In the genomic region with DNA sequence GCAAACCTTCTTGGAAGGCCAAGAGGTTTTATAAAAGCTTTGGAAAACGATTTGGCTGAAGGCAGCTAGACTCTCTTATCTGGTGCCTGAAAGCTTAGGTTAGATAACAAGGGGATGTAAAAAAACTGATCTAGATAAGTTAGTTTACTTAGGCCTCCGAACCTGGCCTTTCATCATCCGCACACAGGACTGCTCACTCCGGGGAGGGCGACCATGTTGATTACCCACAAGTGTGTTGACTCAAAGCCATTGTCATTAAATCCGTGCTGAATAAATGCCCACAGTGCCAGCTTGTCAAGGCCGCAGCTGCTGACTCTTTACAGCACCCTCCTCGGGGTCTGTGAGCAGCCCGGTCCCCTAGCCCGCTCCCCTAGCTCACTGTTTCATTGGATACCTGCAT, we compare ENCODE assay signal across 26 cellular contexts.
DNase-seq lines count a peak whose midpoint lies in the region; ATAC-seq and TF ChIP-seq lines count a peak whose summit lies in the region.
"Had no signal": no experiment of that assay in that cellular context is flagged by ENCODE, and none has a peak within 500 bp of the region (broad histone marks: within the 10 kb centered on the region; RNA-seq: fewer than 3 reads in every experiment).

No MANE protein-coding gene starts in this region.

- DNase-seq in Caco-2 (peak; percentile 36 to 54), WTC11 (ENCODE audit: low spot score) (no peak), left colon (no peak), neural crest cell (ENCODE audit: low read depth, low spot score) (no peak), PC-3 (no peak), KBM-7 (no peak)
- DNase-seq: CD8-positive, alpha-beta T cell; DMS 273 treated with DMSO at 0.1 percent for 48 hours; DMS79; GF-D8; HCEC 1CT; KG1; MG63; NCI-H1417; NCI-H1694 treated with DMSO at 0.1 percent for 48 hours; NCI-H2081; NCI-H2227 treated with DMSO at 0.1 percent for 48 hours; NCI-H510A; NCI-H69; SIG-M5 had no signal

- H3K4me3 Mint-ChIP-seq in Caco-2 (ENCODE audit: unreplicated experiment) = no peak overlapping the region
- H3K4me3 Mint-ChIP-seq in WTC11 = no peak overlapping the region
- no peak overlapping the region for H3K4me3 Mint-ChIP-seq in neural crest cell
- H3K4me3 Mint-ChIP-seq: B cell; CD8-positive, alpha-beta T cell; GM23338 had no signal

- intact Hi-C loops in Caco-2 (cut with micrococcal nuclease; ENCODE audit: unreplicated experiment) = no loop called here
- intact Hi-C loops in left colon (cut with DNase I, micrococcal nuclease) = no loop called here
- intact Hi-C loops in PC-3 (cut with micrococcal nuclease) = no loop called here

- TF ChIP-seq CTCF in Caco-2 (IDR thresholded peaks at IDR 0.05; ENCODE audit: insufficient read depth in 1 of 2, low read depth in 1 of 2, low read length in 1 of 2, severe bottlenecking in 1 of 2, unreplicated experiment in 1 of 2) (no peak), WTC11 (IDR thresholded peaks at IDR 0.05) (no peak), neural crest cell (conservative IDR thresholded peaks at IDR 0.05) (no peak), PC-3 (conservative IDR thresholded peaks at IDR 0.05; ENCODE audit: low read depth, low read length) (no peak)

- H3K9me3 Mint-ChIP-seq in Caco-2 (ENCODE audit: unreplicated experiment) (peaks cover 41% of the 10 kb centered on the region), WTC11 (peaks cover 13% of the 10 kb centered on the region), neural crest cell (no peaks in the 10 kb centered on the region)
- H3K9me3 Mint-ChIP-seq: CD8-positive, alpha-beta T cell had no signal

- H3K9ac ChIP-seq in PC-3 (ENCODE audit: low read length) = no peak overlapping the region

- no peak overlapping the region for H2AFZ ChIP-seq in PC-3 (ENCODE audit: low read length)
- H2AFZ ChIP-seq: GM23338 had no signal

- H3K9me3 ChIP-seq in Caco-2 = peaks cover 26% of the 10 kb centered on the region
- H3K9me3 ChIP-seq in PC-3 (ENCODE audit: low read length) = no peaks in the 10 kb centered on the region
- H3K9me3 ChIP-seq: MG63 had no signal

- no peaks in the 10 kb centered on the region for H4K20me1 ChIP-seq in PC-3 (ENCODE audit: low read length)

- no peak for ATAC-seq in WTC11
- ATAC-seq in left colon = peak; percentile 42
- no peak for ATAC-seq in PC-3
- ATAC-seq in HG03432 (IDR thresholded peaks at IDR 0.05; ENCODE audit: unreplicated experiment) = no peak
- ATAC-seq: CD8-positive, alpha-beta T cell; GM23338 had no signal

- CTCF ChIA-PET in Caco-2 (lab: Charles Lee) (no interaction called here), WTC11 (lab: Charles Lee) (no interaction called here), PC-3 (lab: Charles Lee) (no interaction called here)

- no peak overlapping the region for H3K4me3 ChIP-seq in Caco-2 (ENCODE audit: low read depth, low read length)
- no peak overlapping the region for H3K4me3 ChIP-seq in PC-3 (ENCODE audit: low read length)
- H3K4me3 ChIP-seq: GM23338, MG63, SK-N-MC had no signal

- H3K36me3 ChIP-seq in Caco-2 (ENCODE audit: control insufficient read depth, insufficient read depth, low read length) (no peaks in the 10 kb centered on the region), PC-3 (ENCODE audit: low read depth, low read length) (no peaks in the 10 kb centered on the region)
- H3K36me3 ChIP-seq: MG63 had no signal

- peaks cover 4% of the 10 kb centered on the region for H3K36me3 Mint-ChIP-seq in Caco-2 (ENCODE audit: insufficient read depth, unreplicated experiment)
- peaks cover 14% of the 10 kb centered on the region for H3K36me3 Mint-ChIP-seq in WTC11
- H3K36me3 Mint-ChIP-seq in neural crest cell (ENCODE audit: low read depth) = peaks cover 6% of the 10 kb centered on the region

- H3K4me1 ChIP-seq in Caco-2 (peaks cover 4% of the 10 kb centered on the region; the same call in 1 of the 2 replicates), PC-3 (ENCODE audit: insufficient read depth, low read length) (no peaks in the 10 kb centered on the region)

- H3F3A ChIP-seq in PC-3 (ENCODE audit: low read length, unreplicated experiment) = no peaks in the 10 kb centered on the region

- no peak overlapping the region for H3K4me2 ChIP-seq in PC-3 (ENCODE audit: low read length)
- H3K4me2 ChIP-seq: GM23338 had no signal

- no peaks in the 10 kb centered on the region for H3K9me2 ChIP-seq in PC-3 (replicated peaks; ENCODE audit: low read length)

- POLR2A ChIA-PET in Caco-2 (lab: Charles Lee) (no interaction called here), WTC11 (lab: Charles Lee) (no interaction called here), PC-3 (lab: Charles Lee; ENCODE audit: unreplicated experiment) (no interaction called here)

- H3K27me3 Mint-ChIP-seq in Caco-2 (ENCODE audit: insufficient read depth, unreplicated experiment) = no peaks in the 10 kb centered on the region
- H3K27me3 Mint-ChIP-seq in WTC11 (ENCODE audit: low read depth) = no peaks in the 10 kb centered on the region
- no peaks in the 10 kb centered on the region for H3K27me3 Mint-ChIP-seq in neural crest cell (ENCODE audit: low read depth)
- H3K27me3 Mint-ChIP-seq: B cell had no signal

- H3K27ac Mint-ChIP-seq in Caco-2 (ENCODE audit: unreplicated experiment) (no peak overlapping the region), WTC11 (no peak overlapping the region), neural crest cell (ENCODE audit: unreplicated experiment) (peak overlapping the region; percentile 16)
- H3K27ac Mint-ChIP-seq: B cell; CD8-positive, alpha-beta T cell; GM23338 had no signal

- H3K27me3 ChIP-seq in Caco-2 (replicated peaks; ENCODE audit: control insufficient read depth, insufficient read depth, low read length) = no peaks in the 10 kb centered on the region
- no peaks in the 10 kb centered on the region for H3K27me3 ChIP-seq in PC-3 (ENCODE audit: low read length)
- H3K27me3 ChIP-seq: MG63 had no signal

- BruUV-seq in Caco-2 (replicated peaks; lab: Mats Ljungman, UMichigan) = no TSS peak
- no TSS peak for BruUV-seq in PC-3 (replicated peaks; lab: Mats Ljungman, UMichigan)

- in situ Hi-C loops in KBM-7 (cut with MboI; ENCODE audit: low pct_unique_long_range_greater_than_20kb, low sequenced_read_pairs) = no loop called here

- no peak overlapping the region for H3K27ac ChIP-seq in PC-3 (ENCODE audit: low read length)
- H3K27ac ChIP-seq: 22Rv1, C4-2B, SK-N-MC had no signal

- no peaks in the 10 kb centered on the region for H3K79me2 ChIP-seq in PC-3 (ENCODE audit: low read length)

- H3K4me1 Mint-ChIP-seq in Caco-2 (ENCODE audit: low read depth, unreplicated experiment) (peaks cover 7% of the 10 kb centered on the region), WTC11 (peaks cover 22% of the 10 kb centered on the region), neural crest cell (peaks cover 12% of the 10 kb centered on the region)

TF ChIP-seq in WTC11, 78 proteins besides CTCF, POLR2A, EP300 and RAD21:
- TF ChIP-seq, protein P1, sequence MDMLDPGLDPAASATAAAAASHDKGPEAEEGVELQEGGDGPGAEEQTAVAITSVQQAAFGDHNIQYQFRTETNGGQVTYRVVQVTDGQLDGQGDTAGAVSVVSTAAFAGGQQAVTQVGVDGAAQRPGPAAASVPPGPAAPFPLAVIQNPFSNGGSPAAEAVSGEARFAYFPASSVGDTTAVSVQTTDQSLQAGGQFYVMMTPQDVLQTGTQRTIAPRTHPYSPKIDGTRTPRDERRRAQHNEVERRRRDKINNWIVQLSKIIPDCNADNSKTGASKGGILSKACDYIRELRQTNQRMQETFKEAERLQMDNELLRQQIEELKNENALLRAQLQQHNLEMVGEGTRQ (CRISPR knock-in tag; IDR thresholded peaks at IDR 0.05) = no peak
- 0 out of 2 replicates have a peak, but pooled peaks have one; percentile 24 for TF ChIP-seq GABPB1 (CRISPR knock-in tag; IDR thresholded peaks at IDR 0.05)
TF ChIP-seq in WTC11: peak in this region for 1.

Comparison
In these comparisons a context has a peak if more than half of its experiments do, and no peak if none do; other contexts are left out.
1. DNase-seq: peak in Caco-2 (2 of 2); none in WTC11 (single experiment), left colon (0 of 2), neural crest cell (single experiment), PC-3 (single experiment) and KBM-7 (single experiment).